ENCODE assay signal across 18 cellular contexts in the genomic region with DNA sequence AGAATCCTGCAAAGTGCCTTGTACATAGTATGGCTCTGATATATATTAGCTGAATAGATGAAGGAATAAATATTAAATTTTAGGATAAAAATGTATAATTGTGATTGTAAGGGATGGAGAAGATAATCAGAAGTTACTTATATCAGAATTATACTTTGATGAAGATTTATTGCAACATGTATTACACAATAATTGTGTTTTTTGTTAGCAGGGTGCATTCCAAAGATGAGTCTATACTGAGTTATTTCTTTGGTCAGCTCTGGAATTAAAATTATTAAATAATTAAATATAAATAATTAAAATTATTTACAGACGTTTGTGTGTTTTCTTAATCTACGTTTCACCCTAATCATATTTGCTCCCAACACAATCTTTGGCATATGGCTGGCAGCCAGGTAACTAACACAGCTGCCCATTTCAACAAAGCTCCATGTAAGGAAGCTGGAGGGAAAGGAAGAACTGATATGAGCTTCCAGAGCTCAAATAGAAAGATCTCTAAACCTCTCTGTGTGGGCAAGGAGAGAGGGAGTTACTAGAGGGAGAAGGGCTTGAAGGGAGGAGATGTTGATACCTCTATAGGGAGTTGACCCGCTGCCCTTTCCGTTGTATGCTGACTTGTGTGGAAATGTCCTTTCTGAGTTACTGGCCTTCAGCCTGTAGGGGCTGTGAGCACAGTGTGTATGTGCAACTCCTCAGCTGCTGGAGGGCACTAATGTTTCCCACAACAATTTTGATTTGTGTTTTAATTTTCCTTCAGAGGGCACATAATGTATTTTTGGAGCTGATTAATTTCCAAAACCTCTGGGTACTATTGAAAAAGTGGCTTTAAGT.
"Had no signal": no experiment of that assay in that cellular context is flagged by ENCODE, and none has a peak within 500 bp of the region (broad histone marks: within the 10 kb centered on the region; RNA-seq: fewer than 3 reads in every experiment).

No MANE protein-coding gene starts in this region.

- H3K4me2 ChIP-seq: hepatocyte, smooth muscle cell had no signal

- ATAC-seq: activated CD8-positive, alpha-beta T cell treated with anti-CD3 and anti-CD28 coated beads for 36 hours; natural killer cell treated with Interleukin-12 subunit alpha and Interleukin-12 subunit beta and Interleukin-15 and Interleukin-18, amount 100 ng/mL, for 72 hours had no signal

- H3K27me3 ChIP-seq: hepatocyte, transverse colon had no signal

- H3K36me3 ChIP-seq: right atrium auricular region, transverse colon, WERI-Rb-1 had no signal

- H3K27ac ChIP-seq: hepatocyte, right atrium auricular region, transverse colon, WERI-Rb-1 had no signal

- H3K4me3 ChIP-seq: hepatocyte, right atrium auricular region, smooth muscle cell, transverse colon had no signal

- DNase-seq: activated CD4-positive, alpha-beta T cell treated with anti-CD3 and anti-CD28 coated beads for 4 hours; activated CD8-positive, alpha-beta memory T cell treated with anti-CD3 and anti-CD28 coated beads, Interleukin-2, amount 50 U/mL, for 4 hours; activated CD8-positive, alpha-beta T cell treated with anti-CD3 and anti-CD28 coated beads for 36 hours; activated naive CD8-positive, alpha-beta T cell treated with anti-CD3 and anti-CD28 coated beads for 36 hours; aorta; erythroblast; islet precursor cell; nucleus accumbens; stimulated activated CD4-positive, alpha-beta T cell treated with anti-CD3 and anti-CD28 coated beads, Interleukin-4, amount 100 ng/mL, for 4 hours; stimulated activated CD8-positive, alpha-beta memory T cell treated with anti-CD3 and anti-CD28 coated beads, Interleukin-4, amount 100 ng/mL, for 48 hours; stimulated activated naive CD4-positive, alpha-beta T cell treated with Interleukin-2 at 50 U/mL for 16 hours; transverse colon; WERI-Rb-1 had no signal

- H3K9me3 ChIP-seq: right atrium auricular region, transverse colon had no signal

- FAIRE-seq: bronchial epithelial cell had no signal

- H3K79me2 ChIP-seq: hepatocyte had no signal

- H3K4me1 ChIP-seq: right atrium auricular region had no signal

- H2AFZ ChIP-seq: hepatocyte had no signal
